Comparison of ENCODE assay signal across 9 cellular contexts in the genomic region with DNA sequence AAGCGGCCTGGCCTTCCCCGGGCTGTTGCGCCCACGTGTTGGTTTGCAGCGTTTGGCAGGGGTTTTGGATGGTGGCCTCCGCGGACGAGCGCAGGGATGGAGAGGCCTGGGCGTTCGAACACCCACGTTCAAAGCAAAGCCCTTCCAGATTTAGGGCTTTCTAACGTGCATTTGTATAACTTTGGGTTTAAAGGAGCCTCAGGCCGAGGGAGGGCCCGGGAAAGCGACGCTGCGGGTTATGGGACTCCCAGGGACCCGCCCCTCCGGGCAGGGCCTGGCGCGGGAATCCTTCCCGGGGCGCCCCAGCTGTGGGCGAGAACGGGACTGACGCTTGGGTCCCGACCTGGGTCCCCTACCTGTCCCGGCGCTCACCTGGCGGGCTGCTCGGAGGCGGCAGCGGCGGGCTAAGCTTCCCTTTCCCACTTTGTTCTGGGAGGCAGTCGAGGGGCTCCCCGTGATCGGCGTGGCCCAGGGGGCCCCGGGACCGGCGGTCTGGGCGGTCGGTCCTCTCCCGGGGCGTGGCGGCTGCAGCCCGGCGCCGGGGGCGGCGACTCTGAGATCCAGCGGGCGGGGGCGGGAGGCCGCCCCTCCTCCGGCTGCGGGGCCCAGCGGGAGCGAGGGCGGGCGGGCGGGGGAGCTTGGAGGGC. TPM values are rescaled to one million over a fixed set of nuclear protein-coding genes. Genes with fewer than 3 reads are reported as not detected.
A peak's percentile ranks its signal among the peaks of the same experiment; 100 is the strongest.
DNase-seq lines count a peak whose midpoint lies in the region; ATAC-seq, FAIRE-seq and TF ChIP-seq lines count a peak whose summit lies in the region.
"Had no signal": no experiment of that assay in that cellular context is flagged by ENCODE, and none has a peak within 500 bp of the region (broad histone marks: within the 10 kb centered on the region; RNA-seq: fewer than 3 reads in every experiment).

A gene with protein sequence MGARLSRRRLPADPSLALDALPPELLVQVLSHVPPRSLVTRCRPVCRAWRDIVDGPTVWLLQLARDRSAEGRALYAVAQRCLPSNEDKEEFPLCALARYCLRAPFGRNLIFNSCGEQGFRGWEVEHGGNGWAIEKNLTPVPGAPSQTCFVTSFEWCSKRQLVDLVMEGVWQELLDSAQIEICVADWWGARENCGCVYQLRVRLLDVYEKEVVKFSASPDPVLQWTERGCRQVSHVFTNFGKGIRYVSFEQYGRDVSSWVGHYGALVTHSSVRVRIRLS (minus strand): TSS at position 529 of the 647 bp plus-strand sequence. CDS start 25,423 bp downstream, outside the sequence.

- peaks cover 34% of the 10 kb centered on the region for H3K36me3 Mint-ChIP-seq in Calu3 (ENCODE audit: insufficient read depth, unreplicated experiment)

- H3K9ac ChIP-seq in duodenal mucosa (ENCODE audit: low read depth in 1 of 2, low read length in 2 of 2), result peak within 1 kb of the TSS; percentile 30 to 43

- intact Hi-C loops in Calu3 (cut with micrococcal nuclease; ENCODE audit: unreplicated experiment), result no loop called here
- intact Hi-C loops in left lung (cut with DNase I), result no loop called here

- no peak for FAIRE-seq in D721Med (lab: Jason Lieb, UNC)

- H3K4me3 ChIP-seq in duodenal mucosa (ENCODE audit: low read depth in 1 of 2, low read length in 2 of 2) (peak within 1 kb of the TSS; percentile 58 to 62), left lung (peak within 1 kb of the TSS; percentile 54 to 57)

- TSS peak; percentile 67 for BruUV-seq in Calu3 (replicated peaks; lab: Mats Ljungman, UMichigan)

- H3K9me3 Mint-ChIP-seq in Calu3 (ENCODE audit: low read depth, unreplicated experiment), result no peaks in the 10 kb centered on the region
- peaks cover 0 to 2% of the 10 kb centered on the region in 2 donors for H3K9me3 Mint-ChIP-seq in stimulated activated naive CD8-positive, alpha-beta T cell treated with anti-CD3 and anti-CD28 coated beads, Interleukin-15, amount 100 ng/mL, for 72 hours

- H3K27me3 ChIP-seq in duodenal mucosa (ENCODE audit: control insufficient read depth in 1 of 2, insufficient read depth in 2 of 2, low read length in 2 of 2) (no peaks in the 10 kb centered on the region), left lung (peaks cover 0 to 27% of the 10 kb centered on the region in 2 donors)

- H3K27ac Mint-ChIP-seq in Calu3 (ENCODE audit: unreplicated experiment), result peak within 1 kb of the TSS; percentile 88
- H3K27ac Mint-ChIP-seq in stimulated activated naive CD8-positive, alpha-beta T cell treated with anti-CD3 and anti-CD28 coated beads, Interleukin-15, amount 100 ng/mL, for 72 hours, result peak within 1 kb of the TSS; percentile 66 to 92

- H3K4me1 ChIP-seq in duodenal mucosa (ENCODE audit: control insufficient read depth in 1 of 2, insufficient read depth in 2 of 2, low read length in 2 of 2), result peaks cover 3 to 13% of the 10 kb centered on the region in 2 donors
- peaks cover 4 to 9% of the 10 kb centered on the region in 2 donors for H3K4me1 ChIP-seq in left lung

- CTCF ChIA-PET in Calu3 (lab: Charles Lee), result interaction anchor here (0.6 to 2.2 kb wide), 7 partner anchors 13 to 168 kb away, joined by 3 to 10 read pairs (median 5); no protein-coding TSS in a partner anchor

- H3K9me3 ChIP-seq in duodenal mucosa (ENCODE audit: control insufficient read depth in 1 of 2, low read length in 2 of 2) (peaks cover under 1 to 2% of the 10 kb centered on the region in 2 donors), left lung (peaks cover 0 to 1% of the 10 kb centered on the region in 2 donors)

- H3K36me3 ChIP-seq in duodenal mucosa (ENCODE audit: control insufficient read depth in 1 of 2, insufficient read depth in 2 of 2, low read length in 2 of 2) (no peaks in the 10 kb centered on the region), left lung (no peaks in the 10 kb centered on the region)

- no peaks in the 10 kb centered on the region for H3K27me3 Mint-ChIP-seq in Calu3 (ENCODE audit: unreplicated experiment)
- H3K27me3 Mint-ChIP-seq in stimulated activated naive CD8-positive, alpha-beta T cell treated with anti-CD3 and anti-CD28 coated beads, Interleukin-15, amount 100 ng/mL, for 72 hours, result peaks cover 42% of the 10 kb centered on the region

- peak; percentile 89 for ATAC-seq in left lung
- no peak for ATAC-seq in stimulated activated naive CD8-positive, alpha-beta T cell treated with anti-CD3 and anti-CD28 coated beads, Interleukin-15, amount 100 ng/mL, for 72 hours
- no peak for ATAC-seq in HG03460 (IDR thresholded peaks at IDR 0.05; ENCODE audit: unreplicated experiment)

- peak; percentile 71 for DNase-seq in Calu3
- peak; percentile 42 for DNase-seq in NCI-H69 (lab: John Stamatoyannopoulos, UW)
- peak; percentile 40 to 85 for DNase-seq in left lung
- DNase-seq in stimulated activated naive CD8-positive, alpha-beta T cell treated with anti-CD3 and anti-CD28 coated beads, Interleukin-15, amount 100 ng/mL, for 72 hours, result no peak
- DNase-seq in cerebellar nuclear complex (lab: John Stamatoyannopoulos, UW), result no peak
- no peak for DNase-seq in D721Med (ENCODE audit: insufficient read length, low spot score)

- peaks cover 41% of the 10 kb centered on the region for H3K4me1 Mint-ChIP-seq in Calu3 (ENCODE audit: low read depth, unreplicated experiment)
- H3K4me1 Mint-ChIP-seq in stimulated activated naive CD8-positive, alpha-beta T cell treated with anti-CD3 and anti-CD28 coated beads, Interleukin-15, amount 100 ng/mL, for 72 hours, result peaks cover 27% of the 10 kb centered on the region

- TF ChIP-seq CTCF in Calu3 (IDR thresholded peaks at IDR 0.05; ENCODE audit: unreplicated experiment) (no peak), left lung (IDR thresholded peaks at IDR 0.05) (no peak), D721Med (IDR thresholded peaks at IDR 0.05; ENCODE audit: insufficient read depth, missing control alignments) (no peak)

- peak within 1 kb of the TSS; percentile 76 for H3K4me3 Mint-ChIP-seq in Calu3 (ENCODE audit: low read depth, unreplicated experiment)
- H3K4me3 Mint-ChIP-seq in stimulated activated naive CD8-positive, alpha-beta T cell treated with anti-CD3 and anti-CD28 coated beads, Interleukin-15, amount 100 ng/mL, for 72 hours, result peak within 1 kb of the TSS; percentile 66 to 80

- H3K27ac ChIP-seq in duodenal mucosa (ENCODE audit: low read depth, low read length) (peak within 1 kb of the TSS; percentile 70), left lung (peak within 1 kb of the TSS; percentile 63 to 86)
- H3K27ac ChIP-seq: HL-60 had no signal

RNA-seq across cellular contexts. Expression of the gene that starts here (rescaled TPM):
- total RNA-seq in Calu3 (2022) (20.1 and 24.2 TPM in 2 replicates), left lung (10 to 100 TPM in 1 of 2 donors, 1 to 10 TPM in 1; 7.1 to 10.4 TPM)

Comparison
In these comparisons a context has a peak if more than half of its experiments do, and no peak if none do; other contexts are left out.
1. DNase-seq: peak in Calu3 (single experiment), NCI-H69 (single experiment) and left lung (2 of 2); none in stimulated activated naive CD8-positive, alpha-beta T cell treated with anti-CD3 and anti-CD28 coated beads, Interleukin-15, amount 100 ng/mL, for 72 hours (0 of 2), cerebellar nuclear complex (0 of 2) and D721Med (single experiment).